Comparison of ENCODE assay signal across 9 cellular contexts in genomic region chr2:96204836-96205235, GRCh38. TPM values are rescaled to one million over a fixed set of nuclear protein-coding genes. Genes with fewer than 3 reads are reported as not detected.
DNase-seq lines count a peak whose midpoint lies in the region; ATAC-seq and TF ChIP-seq lines count a peak whose summit lies in the region.
"Had no signal": no experiment of that assay in that cellular context is flagged by ENCODE, and none has a peak within 500 bp of the region (broad histone marks: within the 10 kb centered on the region; RNA-seq: fewer than 3 reads in every experiment).

No MANE protein-coding gene starts in this region.

- H3K27ac ChIP-seq in WERI-Rb-1 (peak overlapping the region; percentile 14), esophagus squamous epithelium (peak overlapping the region; percentile 68 to 76 (median 74)), gastrocnemius medialis (peak overlapping the region; percentile 90 to 99 (median 98)), foreskin keratinocyte (no peak overlapping the region)

- H3K9me3 ChIP-seq in WERI-Rb-1 (ENCODE audit: severe bottlenecking), result no peaks in the 10 kb centered on the region
- H3K9me3 ChIP-seq in esophagus squamous epithelium, result no peaks in the 10 kb centered on the region
- no peaks in the 10 kb centered on the region for H3K9me3 ChIP-seq in gastrocnemius medialis

- H3K4me1 ChIP-seq in esophagus squamous epithelium, result peaks cover 47 to 88% (median 70%) of the 10 kb centered on the region in 3 donors
- H3K4me1 ChIP-seq in gastrocnemius medialis, result peaks cover 66 to 74% of the 10 kb centered on the region in 2 donors
- peaks cover 30% of the 10 kb centered on the region for H3K4me1 ChIP-seq in foreskin keratinocyte

- H3K36me3 ChIP-seq in WERI-Rb-1 (peaks cover 24% of the 10 kb centered on the region), esophagus squamous epithelium (no peaks in the 10 kb centered on the region), gastrocnemius medialis (no peaks in the 10 kb centered on the region)

- TF ChIP-seq POLR2A in esophagus squamous epithelium (IDR thresholded peaks at IDR 0.05) (no peak), gastrocnemius medialis (IDR thresholded peaks at IDR 0.05) (no peak)

- 20 to 24% methylated on average over 2 of the region's 2 CpGs for WGBS in esophagus squamous epithelium, 2 donors

- intact Hi-C loops in esophagus squamous epithelium (cut with DNase I), result no loop called here
- intact Hi-C loops in gastrocnemius medialis (cut with DNase I; ENCODE audit: low total_unique reads), result loop anchor here (1.0 to 5.0 kb wide), 2 partner anchors 55 to 327 kb away; no protein-coding TSS in a partner anchor

- H3K27me3 ChIP-seq in WERI-Rb-1 (ENCODE audit: insufficient read depth, low read depth, severe bottlenecking) (no peaks in the 10 kb centered on the region), esophagus squamous epithelium (no peaks in the 10 kb centered on the region), gastrocnemius medialis (no peaks in the 10 kb centered on the region), foreskin keratinocyte (no peaks in the 10 kb centered on the region)

- ATAC-seq in gastrocnemius medialis (no peak), GM21360 (IDR thresholded peaks at IDR 0.05; ENCODE audit: unreplicated experiment) (no peak), foreskin keratinocyte (no peak)

- H3K4me3 ChIP-seq in GM12865 (ENCODE audit: low read depth, low read length), result peak overlapping the region; percentile 21
- H3K4me3 ChIP-seq in WERI-Rb-1 (ENCODE audit: low read depth, low read length), result no peak overlapping the region
- peak overlapping the region in 2 of 4 donors; percentile 3 to 43 for H3K4me3 ChIP-seq in esophagus squamous epithelium
- H3K4me3 ChIP-seq in gastrocnemius medialis, result peak overlapping the region; percentile 39 to 92 (median 72)

- TF ChIP-seq CTCF in GM12865 (IDR thresholded peaks at IDR 0.05; ENCODE audit: insufficient read depth, low read depth, low read length, missing control alignments) (no peak), WERI-Rb-1 (IDR thresholded peaks at IDR 0.05; ENCODE audit: low read depth, low read length) (no peak), esophagus squamous epithelium (IDR thresholded peaks at IDR 0.05) (no peak), gastrocnemius medialis (IDR thresholded peaks at IDR 0.05 in 4 of 5, conservative IDR thresholded peaks at IDR 0.05 in 1 of 5) (no peak), foreskin keratinocyte (conservative IDR thresholded peaks at IDR 0.05) (no peak)

- in situ Hi-C loops in gastrocnemius medialis (cut with MboI; ENCODE audit: low sequenced_read_pairs in 4 of 4), result loop anchor here in 3 of 4 donors (5.0 to 10.0 kb wide), 2 partner anchors 50 to 57 kb away; no protein-coding TSS in a partner anchor

- DNase-seq in GM12865 (ENCODE audit: low read depth), result no peak
- DNase-seq in WERI-Rb-1, result no peak
- DNase-seq in esophagus squamous epithelium (lab: John Stamatoyannopoulos, UW), result no peak
- no peak for DNase-seq in gastrocnemius medialis
- no peak for DNase-seq in foreskin keratinocyte
- no peak for DNase-seq in NCI-H2227 treated with DMSO at 0.1 percent for 48 hours (lab: John Stamatoyannopoulos, UW)
- DNase-seq in H4 (ENCODE audit: low spot score), result no peak
- DNase-seq: H7 had no signal

RNA-seq across cellular contexts. Expression of gene STARD7, which starts 3.8 kb away (rescaled TPM):
- total RNA-seq in esophagus squamous epithelium, result 100 to 1,000 TPM in 3 of 4 donors, 10 to 100 TPM in 1; 84.2 to 137 (median 111) TPM
- 100 to 1,000 TPM; 237 to 512 (median 313) TPM for total RNA-seq in gastrocnemius medialis
- 110 and 120 TPM in 2 replicates for total RNA-seq in foreskin keratinocyte
- 48.3 and 62.2 TPM in 2 replicates for polyA plus RNA-seq in foreskin keratinocyte
- total RNA-seq in H4 (2014; rRNA removed; shearing (Covaris generic)), result 169 and 170 TPM in 2 replicates

RNA-seq across cellular contexts. Expression of gene DUSP2, which starts 59.6 kb away (rescaled TPM):
- total RNA-seq in esophagus squamous epithelium, result 10 to 100 TPM in 1 of 4 donors, 1 to 10 TPM in 3; 1.5 to 10.3 (median 5.6) TPM
- total RNA-seq in gastrocnemius medialis, result 1 to 10 TPM; 1.6 to 4.0 (median 2.9) TPM
- total RNA-seq in foreskin keratinocyte, result 1.9 and 2.6 TPM in 2 replicates
- polyA plus RNA-seq in foreskin keratinocyte, result 2.5 and 2.8 TPM in 2 replicates
- total RNA-seq in H4 (2014; rRNA removed; shearing (Covaris generic)), result 16.4 and 17.7 TPM in 2 replicates
